ENCODE assay signal across 1 cellular context in the genomic region with DNA sequence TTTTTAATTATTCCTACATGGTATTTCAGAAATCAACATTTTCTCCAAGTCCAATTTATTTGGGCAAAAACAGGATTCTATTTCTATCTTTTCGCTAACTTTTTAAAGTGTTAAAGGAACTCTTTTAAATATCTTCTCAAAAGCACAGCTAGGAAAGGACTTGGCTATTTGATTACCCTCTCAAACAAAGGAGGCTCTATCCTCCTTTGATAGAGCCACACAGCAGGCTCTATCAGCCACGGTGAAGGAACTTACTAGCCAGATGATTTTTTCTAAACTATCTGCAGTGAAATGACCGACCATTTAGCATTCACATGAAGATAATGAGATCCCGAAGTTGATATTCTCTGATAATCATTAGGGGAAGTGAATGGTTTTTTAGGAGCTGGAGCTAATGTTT.
TF ChIP-seq lines count a peak whose summit lies in the region.

No MANE protein-coding gene starts in this region.

TF ChIP-seq in SK-N-SH, 30 proteins besides CTCF, POLR2A, EP300 and RAD21 (continued from another document):
- TF ChIP-seq, protein P1, sequence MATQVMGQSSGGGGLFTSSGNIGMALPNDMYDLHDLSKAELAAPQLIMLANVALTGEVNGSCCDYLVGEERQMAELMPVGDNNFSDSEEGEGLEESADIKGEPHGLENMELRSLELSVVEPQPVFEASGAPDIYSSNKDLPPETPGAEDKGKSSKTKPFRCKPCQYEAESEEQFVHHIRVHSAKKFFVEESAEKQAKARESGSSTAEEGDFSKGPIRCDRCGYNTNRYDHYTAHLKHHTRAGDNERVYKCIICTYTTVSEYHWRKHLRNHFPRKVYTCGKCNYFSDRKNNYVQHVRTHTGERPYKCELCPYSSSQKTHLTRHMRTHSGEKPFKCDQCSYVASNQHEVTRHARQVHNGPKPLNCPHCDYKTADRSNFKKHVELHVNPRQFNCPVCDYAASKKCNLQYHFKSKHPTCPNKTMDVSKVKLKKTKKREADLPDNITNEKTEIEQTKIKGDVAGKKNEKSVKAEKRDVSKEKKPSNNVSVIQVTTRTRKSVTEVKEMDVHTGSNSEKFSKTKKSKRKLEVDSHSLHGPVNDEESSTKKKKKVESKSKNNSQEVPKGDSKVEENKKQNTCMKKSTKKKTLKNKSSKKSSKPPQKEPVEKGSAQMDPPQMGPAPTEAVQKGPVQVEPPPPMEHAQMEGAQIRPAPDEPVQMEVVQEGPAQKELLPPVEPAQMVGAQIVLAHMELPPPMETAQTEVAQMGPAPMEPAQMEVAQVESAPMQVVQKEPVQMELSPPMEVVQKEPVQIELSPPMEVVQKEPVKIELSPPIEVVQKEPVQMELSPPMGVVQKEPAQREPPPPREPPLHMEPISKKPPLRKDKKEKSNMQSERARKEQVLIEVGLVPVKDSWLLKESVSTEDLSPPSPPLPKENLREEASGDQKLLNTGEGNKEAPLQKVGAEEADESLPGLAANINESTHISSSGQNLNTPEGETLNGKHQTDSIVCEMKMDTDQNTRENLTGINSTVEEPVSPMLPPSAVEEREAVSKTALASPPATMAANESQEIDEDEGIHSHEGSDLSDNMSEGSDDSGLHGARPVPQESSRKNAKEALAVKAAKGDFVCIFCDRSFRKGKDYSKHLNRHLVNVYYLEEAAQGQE (IDR thresholded peaks at IDR 0.05; ENCODE audit: low read depth, low read length) = no peak
TF ChIP-seq in SK-N-SH: peak in this region for 1.
